Comparison of ENCODE assay signal across 15 cellular contexts in the genomic region with DNA sequence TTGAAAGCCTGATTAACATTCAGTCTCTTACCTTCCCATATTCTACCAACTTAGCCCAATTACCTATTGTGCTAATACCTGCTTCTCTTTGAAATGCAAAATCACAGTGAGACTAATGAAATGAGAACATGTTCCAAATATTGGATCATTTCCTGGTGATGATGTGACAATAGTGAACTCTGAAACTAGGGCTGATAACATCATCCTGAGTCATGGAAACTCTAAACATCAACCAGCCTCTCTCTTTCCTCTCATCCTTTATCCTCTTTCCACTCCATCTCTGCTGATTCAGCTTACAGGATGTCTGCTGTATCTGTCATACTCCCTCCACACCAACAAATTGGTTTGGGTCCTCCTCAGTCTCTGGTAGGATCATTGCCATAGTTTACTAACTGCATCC.
DNase-seq lines count a peak whose midpoint lies in the region; ATAC-seq and TF ChIP-seq lines count a peak whose summit lies in the region.
"Had no signal": no experiment of that assay in that cellular context is flagged by ENCODE, and none has a peak within 500 bp of the region (broad histone marks: within the 10 kb centered on the region; RNA-seq: fewer than 3 reads in every experiment).

No MANE protein-coding gene starts in this region.

- H3K36me3 ChIP-seq in mesodermal cell (ENCODE audit: control insufficient read depth, insufficient read depth, low read length) (no peaks in the 10 kb centered on the region), tibial artery (no peaks in the 10 kb centered on the region)

- TF ChIP-seq CTCF in epithelial cell of proximal tubule (conservative IDR thresholded peaks at IDR 0.05; ENCODE audit: low read depth, low read length) (no peak), tibial artery (IDR thresholded peaks at IDR 0.05) (no peak)

- intact Hi-C loops in tibial artery (cut with DNase I; ENCODE audit: low total_unique reads), result no loop called here

- H3K27me3 ChIP-seq in tibial artery, result no peaks in the 10 kb centered on the region
- H3K27me3 ChIP-seq: body of pancreas had no signal

- H3K4me3 ChIP-seq in epithelial cell of proximal tubule (ENCODE audit: low read depth, low read length), result no peak overlapping the region
- H3K4me3 ChIP-seq in mesodermal cell (ENCODE audit: extremely low read depth, insufficient read depth, low read length, poor library complexity, severe bottlenecking), result no peak overlapping the region
- no peak overlapping the region for H3K4me3 ChIP-seq in tibial artery
- H3K4me3 ChIP-seq: body of pancreas, psoas muscle had no signal

- H3K9me3 ChIP-seq in mesodermal cell (ENCODE audit: control insufficient read depth, low read length), result no peaks in the 10 kb centered on the region
- peaks cover 0 to 15% (median 3%) of the 10 kb centered on the region in 3 donors for H3K9me3 ChIP-seq in tibial artery

- ATAC-seq in HG02763 (IDR thresholded peaks at IDR 0.05; ENCODE audit: unreplicated experiment) (no peak), HG03521 (IDR thresholded peaks at IDR 0.05; ENCODE audit: unreplicated experiment) (no peak)
- ATAC-seq: body of pancreas, left colon, psoas muscle had no signal

- DNase-seq in ELR (ENCODE audit: low read depth) (peak; percentile 96), RPMI7951 (ENCODE audit: low read depth) (peak; percentile 80), epithelial cell of proximal tubule (ENCODE audit: low read depth) (peak; percentile 38), tibial artery (no peak), NCI-H446 treated with DMSO at 0.1 percent for 48 hours (lab: John Stamatoyannopoulos, UW) (no peak)
- DNase-seq: activated CD4-positive, CD25-positive, alpha-beta regulatory T cell; body of pancreas; effector memory CD4-positive, alpha-beta T cell; left colon; naive B cell; NCI-H1436 treated with DMSO at 0.1 percent for 48 hours; psoas muscle had no signal

- H3K27ac ChIP-seq in mesodermal cell (ENCODE audit: low read depth, low read length, severe bottlenecking) (peak overlapping the region; percentile 43), tibial artery (no peak overlapping the region)
- H3K27ac ChIP-seq: body of pancreas, psoas muscle had no signal

- H3K4me1 ChIP-seq in mesodermal cell (ENCODE audit: control insufficient read depth, insufficient read depth, low read length, poor library complexity, severe bottlenecking), result peaks cover 3% of the 10 kb centered on the region
- H3K4me1 ChIP-seq in tibial artery, result no peaks in the 10 kb centered on the region
- H3K4me1 ChIP-seq: psoas muscle had no signal

Comparison
In these comparisons a context has a peak if more than half of its experiments do, and no peak if none do; other contexts are left out.
1. DNase-seq: peak in ELR (single experiment), RPMI7951 (single experiment) and epithelial cell of proximal tubule (single experiment); none in tibial artery (0 of 2) and NCI-H446 treated with DMSO at 0.1 percent for 48 hours (single experiment).